Comparison of ENCODE assay signal across 10 cellular contexts in genomic region chr7:100372256-100372655, GRCh38. TPM values are rescaled to one million over a fixed set of nuclear protein-coding genes. Genes with fewer than 3 reads are reported as not detected.
DNase-seq lines count a peak whose midpoint lies in the region; ATAC-seq and TF ChIP-seq lines count a peak whose summit lies in the region.
"Had no signal": no experiment of that assay in that cellular context is flagged by ENCODE, and none has a peak within 500 bp of the region (broad histone marks: within the 10 kb centered on the region; RNA-seq: fewer than 3 reads in every experiment).

No MANE protein-coding gene starts in this region.

- TF ChIP-seq CTCF in stomach (IDR thresholded peaks at IDR 0.05) (no peak), transverse colon (IDR thresholded peaks at IDR 0.05) (no peak)

- H3K4me3 ChIP-seq in right cardiac atrium (ENCODE audit: low read length) (no peak overlapping the region), stomach (no peak overlapping the region), transverse colon (no peak overlapping the region)

- TF ChIP-seq EP300 in stomach (IDR thresholded peaks at IDR 0.05) (no peak), transverse colon (IDR thresholded peaks at IDR 0.05; ENCODE audit: low read depth) (no peak)

- H3K9me3 ChIP-seq in right cardiac atrium (ENCODE audit: control insufficient read depth, low read length) = no peaks in the 10 kb centered on the region
- no peaks in the 10 kb centered on the region for H3K9me3 ChIP-seq in stomach
- no peaks in the 10 kb centered on the region for H3K9me3 ChIP-seq in transverse colon
- H3K9me3 ChIP-seq: BE2C had no signal

- no peak for DNase-seq in activated CD4-positive, CD25-positive, alpha-beta regulatory T cell treated with anti-CD3 and anti-CD28 coated beads, Interleukin-2, amount 50 U/mL, for 72 hours
- peak; percentile 68 for DNase-seq in activated CD8-positive, alpha-beta memory T cell treated with anti-CD3 and anti-CD28 coated beads, Interleukin-2, amount 50 U/mL, for 48 hours
- DNase-seq in right cardiac atrium (peak in 1 of 3 donors; percentile 56), stomach (no peak), cerebellum (ENCODE audit: low spot score) (no peak), transverse colon (no peak), Ammon's horn (ENCODE audit: low spot score) (no peak)

- no peak for TF ChIP-seq POLR2A in stomach (IDR thresholded peaks at IDR 0.05)
- TF ChIP-seq POLR2A in transverse colon (IDR thresholded peaks at IDR 0.05) = no peak

- H3K36me3 ChIP-seq in stomach (peaks cover 0 to 17% (median 7%) of the 10 kb centered on the region in 4 donors), transverse colon (no peaks in the 10 kb centered on the region)

- intact Hi-C loops in right cardiac atrium (cut with DNase I) = no loop called here
- intact Hi-C loops in stomach (cut with DNase I; ENCODE audit: low total_unique reads) = no loop called here
- intact Hi-C loops in transverse colon (cut with DNase I; ENCODE audit: low total_unique reads) = no loop called here

- no peaks in the 10 kb centered on the region for H3K4me1 ChIP-seq in right cardiac atrium (ENCODE audit: control insufficient read depth, insufficient read depth, low read length)
- H3K4me1 ChIP-seq in stomach = peaks cover 0 to 35% (median 0%) of the 10 kb centered on the region in 4 donors
- peaks cover 0 to 5% (median 0%) of the 10 kb centered on the region in 4 donors for H3K4me1 ChIP-seq in transverse colon
- H3K4me1 ChIP-seq: BE2C had no signal

- H3K27ac ChIP-seq in right cardiac atrium (ENCODE audit: low read length) (no peak overlapping the region), stomach (peak overlapping the region in 3 of 5 donors; percentile 37 to 79 (median 71)), transverse colon (peak overlapping the region in 2 of 4 donors; percentile 29 to 43)

- ATAC-seq in activated CD4-positive, CD25-positive, alpha-beta regulatory T cell treated with anti-CD3 and anti-CD28 coated beads, Interleukin-2, amount 50 U/mL, for 24 hours = peak; percentile 32 to 37
- ATAC-seq in right cardiac atrium = peak; percentile 7 to 23

- H3K27me3 ChIP-seq in right cardiac atrium (ENCODE audit: control insufficient read depth, insufficient read depth) = no peaks in the 10 kb centered on the region
- H3K27me3 ChIP-seq in stomach = no peaks in the 10 kb centered on the region
- no peaks in the 10 kb centered on the region for H3K27me3 ChIP-seq in transverse colon
- H3K27me3 ChIP-seq: BE2C had no signal

- WGBS in right cardiac atrium = 50% methylated on average over 8 of the region's 8 CpGs
- WGBS in stomach, 5 donors = 8 to 48% (median 44%) methylated on average over 2 to 8 of the region's 8 CpGs
- 53% methylated on average over 8 of the region's 8 CpGs; no CpG with 5 or more reads in 1 of the 2 donors for WGBS in transverse colon (ENCODE audit: low coverage in 1 of 2), 2 donors

- in situ Hi-C loops in transverse colon (cut with MboI; ENCODE audit: low pct_ligation_motif_present in 1 of 4, low pct_unique_long_range_greater_than_20kb in 1 of 4, low sequenced_read_pairs in 3 of 4) = no loop called here

RNA-seq across cellular contexts. Expression of gene PILRA, which starts 1.0 kb away (rescaled TPM):
- total RNA-seq in right cardiac atrium (1 to 10 TPM; 3.9 to 5.3 (median 4.9) TPM), stomach (1 to 10 TPM in 2 of 5 donors, not detected in 3; 3.1 to 10.0 TPM), cerebellum (3.3 TPM), transverse colon (1 to 10 TPM in 2 of 4 donors, not detected in 2; 1.9 to 4.9 TPM)
- polyA plus RNA-seq in right cardiac atrium (2.3 TPM), stomach (1 to 10 TPM; 1.4 to 3.1 (median 1.9) TPM)
- total RNA-seq: RPMI7951 had no signal

RNA-seq across cellular contexts. Expression of gene PILRB, which starts 14.3 kb away (rescaled TPM):
- total RNA-seq in right cardiac atrium (10 to 100 TPM; 13.2 to 15.6 (median 13.7) TPM), stomach (100 to 1,000 TPM in 2 of 5 donors, 10 to 100 TPM in 3; 18.5 to 141 (median 61.3) TPM), cerebellum (18.4 TPM), transverse colon (100 to 1,000 TPM in 2 of 4 donors, 10 to 100 TPM in 2; 80.0 to 239 (median 113) TPM)
- polyA plus RNA-seq in right cardiac atrium (18.1 TPM), stomach (10 to 100 TPM; 16.8 to 82.3 (median 20.7) TPM)

RNA-seq across cellular contexts. Expression of gene ZCWPW1, which starts 56.2 kb away (rescaled TPM):
- 1 to 10 TPM; 3.5 to 5.3 (median 4.4) TPM for total RNA-seq in right cardiac atrium
- 4.9 TPM for polyA plus RNA-seq in right cardiac atrium
- total RNA-seq in stomach = 10 to 100 TPM in 2 of 5 donors, 1 to 10 TPM in 1, under 1 TPM in 1, not detected in 1; 0.89 to 44.3 (median 10.9) TPM
- 10 to 100 TPM in 1 of 3 donors, 1 to 10 TPM in 2; 4.9 to 11.7 (median 5.2) TPM for polyA plus RNA-seq in stomach
- total RNA-seq in cerebellum = 2.8 TPM
- 1 to 10 TPM in 1 of 4 donors, under 1 TPM in 2, not detected in 1; 0.68 to 2.4 (median 0.80) TPM for total RNA-seq in transverse colon

RNA-seq across cellular contexts. Expression of gene MEPCE, which starts 57.4 kb away (rescaled TPM):
- total RNA-seq in right cardiac atrium (10 to 100 TPM; 18.7 to 24.6 (median 23.2) TPM), stomach (100 to 1,000 TPM in 1 of 5 donors, 10 to 100 TPM in 4; 14.1 to 117 (median 28.1) TPM), cerebellum (18.5 TPM), transverse colon (10 to 100 TPM; 25.9 to 41.9 (median 30.5) TPM)
- polyA plus RNA-seq in right cardiac atrium (20.4 TPM), stomach (10 to 100 TPM; 17.4 to 21.4 (median 20.0) TPM)
